In genomic region chr6:14861491-14861943, GRCh38 we compare ENCODE assay signal across 1 cellular context.
A peak's percentile ranks its signal among the peaks of the same experiment; 100 is the strongest.
TF ChIP-seq lines count a peak whose summit lies in the region.

No MANE protein-coding gene starts in this region.

TF ChIP-seq in K562, 482 proteins besides CTCF, POLR2A, EP300 and RAD21 (continued from another document):
- TF ChIP-seq CREB5 (CRISPR knock-in tag; IDR thresholded peaks at IDR 0.05) (no peak), ZNF133 (CRISPR knock-in tag; IDR thresholded peaks at IDR 0.05) (no peak), KLF16 (IDR thresholded peaks at IDR 0.05) (no peak), CBFA2T2 (conservative IDR thresholded peaks at IDR 0.05) (peak; percentile 42), KDM5B (IDR thresholded peaks at IDR 0.05; ENCODE audit: insufficient replicate concordance, low read depth, low read length) (no peak), SAP30 (IDR thresholded peaks at IDR 0.05; ENCODE audit: borderline replicate concordance, insufficient read depth, low read depth, low read length, poor library complexity, severe bottlenecking) (no peak), ZBTB11 (CRISPR knock-in tag; IDR thresholded peaks at IDR 0.05) (no peak), MBD1 (CRISPR knock-in tag; IDR thresholded peaks at IDR 0.05) (no peak), ZC3H8 (IDR thresholded peaks at IDR 0.05) (no peak), RNF219 (CRISPR knock-in tag; IDR thresholded peaks at IDR 0.05) (no peak), CUX1 (CRISPR knock-in tag; IDR thresholded peaks at IDR 0.05) (no peak), CCAR2 (IDR thresholded peaks at IDR 0.05; ENCODE audit: low read depth, low read length) (no peak), ZNF583 (CRISPR knock-in tag; IDR thresholded peaks at IDR 0.05) (no peak), ZBTB26 (CRISPR knock-in tag; IDR thresholded peaks at IDR 0.05) (no peak), ZC3H4 (CRISPR knock-in tag; IDR thresholded peaks at IDR 0.05; ENCODE audit: borderline replicate concordance) (no peak), ZNF507 (tag; conservative IDR thresholded peaks at IDR 0.05) (no peak), CBX2 (IDR thresholded peaks at IDR 0.05; ENCODE audit: insufficient read depth, low read length, poor library complexity, severe bottlenecking) (no peak), MNT (conservative IDR thresholded peaks at IDR 0.05) (no peak), SOX6 (IDR thresholded peaks at IDR 0.05) (peak; percentile 38; the same call in 1 of the 2 replicates), ZNF134 (CRISPR knock-in tag; conservative IDR thresholded peaks at IDR 0.05) (no peak), CXXC5 (CRISPR knock-in tag; IDR thresholded peaks at IDR 0.05) (0 out of 2 replicates have a peak, but pooled peaks have one; percentile 16), TEAD4 (IDR thresholded peaks at IDR 0.05; ENCODE audit: low read length) (peak; percentile 23; the same call in 1 of the 2 replicates), TEAD4 (CRISPR knock-in tag; IDR thresholded peaks at IDR 0.05; ENCODE audit: borderline replicate concordance) (no peak), BHLHE40 (IDR thresholded peaks at IDR 0.05; ENCODE audit: low read length) (0 out of 2 replicates have a peak, but pooled peaks have one; percentile 5), HDAC1 (IDR thresholded peaks at IDR 0.05) (peak in 1 of 2 experiments; percentile 61; a peak in 2 of 4 replicates), ZEB2 (IDR thresholded peaks at IDR 0.05) (peak; percentile 39; the same call in 1 of the 2 replicates), ZNF23 (CRISPR knock-in tag; IDR thresholded peaks at IDR 0.05) (no peak), ZNF24 (IDR thresholded peaks at IDR 0.05) (no peak), ZNF740 (CRISPR knock-in tag; IDR thresholded peaks at IDR 0.05) (no peak), ZNF740 (tag; IDR thresholded peaks at IDR 0.05) (no peak), ESRRB (CRISPR knock-in tag; IDR thresholded peaks at IDR 0.05; ENCODE audit: borderline replicate concordance) (no peak), XRCC3 (IDR thresholded peaks at IDR 0.05) (no peak), CHD1 (IDR thresholded peaks at IDR 0.05; ENCODE audit: low read length) (no peak), SMARCA4 (IDR thresholded peaks at IDR 0.05) (peak; percentile 47; the same call in 1 of the 2 replicates), ATF2 (CRISPR knock-in tag; IDR thresholded peaks at IDR 0.05) (no peak), JUND (IDR thresholded peaks at IDR 0.05; ENCODE audit: borderline replicate concordance, low read depth, low read length) (peak; percentile 36; the same call in 1 of the 2 replicates), JUND (tag; IDR thresholded peaks at IDR 0.05; ENCODE audit: borderline replicate concordance, low read depth, low read length) (no peak)
